In the genomic region with DNA sequence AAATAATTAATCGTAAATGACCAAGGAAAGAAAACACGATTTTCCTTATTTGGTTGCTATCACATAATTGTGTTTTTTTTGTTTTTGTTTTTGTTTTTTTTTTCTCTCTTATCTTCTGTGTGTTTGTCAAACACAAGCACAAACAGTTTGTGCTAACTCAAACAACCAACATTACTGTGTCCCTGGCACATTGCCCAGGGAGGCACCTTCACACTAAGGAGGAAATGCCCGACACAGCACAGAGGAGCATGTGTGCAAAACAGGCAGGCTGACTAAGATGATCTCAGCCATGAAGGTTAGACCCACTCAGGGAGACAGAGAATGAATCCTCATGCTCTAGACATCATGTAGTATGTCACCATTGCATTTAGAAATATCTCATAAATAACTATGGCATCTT, we compare ENCODE assay signal across 11 cellular contexts.
DNase-seq lines count a peak whose midpoint lies in the region; ATAC-seq and TF ChIP-seq lines count a peak whose summit lies in the region.
"Had no signal": no experiment of that assay in that cellular context is flagged by ENCODE, and none has a peak within 500 bp of the region (broad histone marks: within the 10 kb centered on the region; RNA-seq: fewer than 3 reads in every experiment).

No MANE protein-coding gene starts in this region.

- no peak overlapping the region for H3K27ac Mint-ChIP-seq in stimulated activated memory B cell treated with anti-CD40 and anti-IgM and Interleukin-4, amounts not matched to agents 10 μg/mL and 1 μg/mL and 100 μg/mL, for 72 hours
- H3K27ac Mint-ChIP-seq: CD14-positive monocyte had no signal

- H3K27me3 Mint-ChIP-seq in stimulated activated memory B cell treated with anti-CD40 and anti-IgM and Interleukin-4, amounts not matched to agents 10 μg/mL and 1 μg/mL and 100 μg/mL, for 72 hours = no peaks in the 10 kb centered on the region

- no peaks in the 10 kb centered on the region for H3K36me3 Mint-ChIP-seq in stimulated activated memory B cell treated with anti-CD40 and anti-IgM and Interleukin-4, amounts not matched to agents 10 μg/mL and 1 μg/mL and 100 μg/mL, for 72 hours
- H3K36me3 Mint-ChIP-seq: CD14-positive monocyte had no signal

- no peak overlapping the region for H3K27ac ChIP-seq in right cardiac atrium (ENCODE audit: low read length)
- H3K27ac ChIP-seq: skin epidermis, thoracic aorta had no signal

- DNase-seq in ACHN (peak; percentile 27), HuH-7 (ENCODE audit: low spot score) (peak; percentile 6), right cardiac atrium (peak; percentile 34 to 80 (median 57)), NOMO-1 treated with DMSO at 0.1 percent for 48 hours (lab: John Stamatoyannopoulos, UW; ENCODE audit: unreplicated experiment) (no peak)
- no peak for DNase-seq in stimulated activated CD4-positive, alpha-beta T cell treated with anti-CD3 and anti-CD28 coated beads, Interleukin-2, amount 100 ng/mL, for 24 hours

- no peaks in the 10 kb centered on the region for H3K27me3 ChIP-seq in right cardiac atrium (ENCODE audit: control insufficient read depth, insufficient read depth)

- peak; percentile 43; the same call in 1 of the 3 replicates for ATAC-seq in SK-N-SH treated with all-trans-retinoic acid at 6 μM for 48 hours
- ATAC-seq in right cardiac atrium = peak; percentile 78 to 86
- no peak for ATAC-seq in HG03097 (IDR thresholded peaks at IDR 0.05; ENCODE audit: low FRiP score, unreplicated experiment)
- ATAC-seq in stimulated activated memory B cell treated with anti-CD40 and anti-IgM and Interleukin-4, amounts not matched to agents 10 μg/mL and 1 μg/mL and 100 μg/mL, for 72 hours = no peak

- H3K4me1 Mint-ChIP-seq in stimulated activated memory B cell treated with anti-CD40 and anti-IgM and Interleukin-4, amounts not matched to agents 10 μg/mL and 1 μg/mL and 100 μg/mL, for 72 hours = no peaks in the 10 kb centered on the region
- H3K4me1 Mint-ChIP-seq: CD14-positive monocyte had no signal

- in situ Hi-C loops in ACHN (cut with HindIII; ENCODE audit: low pct_ligation_motif_present, low pct_unique_long_range_greater_than_20kb, low sequenced_read_pairs) = no loop called here

- H3K9me3 ChIP-seq in right cardiac atrium (ENCODE audit: control insufficient read depth, low read length) = no peaks in the 10 kb centered on the region
- H3K9me3 ChIP-seq: thoracic aorta had no signal

- H3K9me3 Mint-ChIP-seq in stimulated activated memory B cell treated with anti-CD40 and anti-IgM and Interleukin-4, amounts not matched to agents 10 μg/mL and 1 μg/mL and 100 μg/mL, for 72 hours = no peaks in the 10 kb centered on the region
- H3K9me3 Mint-ChIP-seq: CD14-positive monocyte had no signal

- no peak overlapping the region for H3K4me3 ChIP-seq in right cardiac atrium (ENCODE audit: low read length)
- H3K4me3 ChIP-seq: skin epidermis, thoracic aorta had no signal

- H3K4me3 Mint-ChIP-seq in stimulated activated memory B cell treated with anti-CD40 and anti-IgM and Interleukin-4, amounts not matched to agents 10 μg/mL and 1 μg/mL and 100 μg/mL, for 72 hours = no peak overlapping the region
- H3K4me3 Mint-ChIP-seq: CD14-positive monocyte had no signal

- H3K4me1 ChIP-seq in right cardiac atrium (ENCODE audit: control insufficient read depth, insufficient read depth, low read length) = peaks cover 2% of the 10 kb centered on the region

- 75% methylated on average over 3 of the region's 3 CpGs for WGBS in right cardiac atrium

- intact Hi-C loops in right cardiac atrium (cut with DNase I) = no loop called here

TF ChIP-seq in SK-N-SH treated with all-trans-retinoic acid at 6 μM for 48 hours, 23 proteins besides CTCF, POLR2A, EP300 and RAD21:
- TF ChIP-seq, protein P1, sequence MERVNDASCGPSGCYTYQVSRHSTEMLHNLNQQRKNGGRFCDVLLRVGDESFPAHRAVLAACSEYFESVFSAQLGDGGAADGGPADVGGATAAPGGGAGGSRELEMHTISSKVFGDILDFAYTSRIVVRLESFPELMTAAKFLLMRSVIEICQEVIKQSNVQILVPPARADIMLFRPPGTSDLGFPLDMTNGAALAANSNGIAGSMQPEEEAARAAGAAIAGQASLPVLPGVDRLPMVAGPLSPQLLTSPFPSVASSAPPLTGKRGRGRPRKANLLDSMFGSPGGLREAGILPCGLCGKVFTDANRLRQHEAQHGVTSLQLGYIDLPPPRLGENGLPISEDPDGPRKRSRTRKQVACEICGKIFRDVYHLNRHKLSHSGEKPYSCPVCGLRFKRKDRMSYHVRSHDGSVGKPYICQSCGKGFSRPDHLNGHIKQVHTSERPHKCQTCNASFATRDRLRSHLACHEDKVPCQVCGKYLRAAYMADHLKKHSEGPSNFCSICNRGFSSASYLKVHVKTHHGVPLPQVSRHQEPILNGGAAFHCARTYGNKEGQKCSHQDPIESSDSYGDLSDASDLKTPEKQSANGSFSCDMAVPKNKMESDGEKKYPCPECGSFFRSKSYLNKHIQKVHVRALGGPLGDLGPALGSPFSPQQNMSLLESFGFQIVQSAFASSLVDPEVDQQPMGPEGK (CRISPR knock-in tag; IDR thresholded peaks at IDR 0.05; ENCODE audit: borderline replicate concordance) = no peak
- TF ChIP-seq, protein P2, sequence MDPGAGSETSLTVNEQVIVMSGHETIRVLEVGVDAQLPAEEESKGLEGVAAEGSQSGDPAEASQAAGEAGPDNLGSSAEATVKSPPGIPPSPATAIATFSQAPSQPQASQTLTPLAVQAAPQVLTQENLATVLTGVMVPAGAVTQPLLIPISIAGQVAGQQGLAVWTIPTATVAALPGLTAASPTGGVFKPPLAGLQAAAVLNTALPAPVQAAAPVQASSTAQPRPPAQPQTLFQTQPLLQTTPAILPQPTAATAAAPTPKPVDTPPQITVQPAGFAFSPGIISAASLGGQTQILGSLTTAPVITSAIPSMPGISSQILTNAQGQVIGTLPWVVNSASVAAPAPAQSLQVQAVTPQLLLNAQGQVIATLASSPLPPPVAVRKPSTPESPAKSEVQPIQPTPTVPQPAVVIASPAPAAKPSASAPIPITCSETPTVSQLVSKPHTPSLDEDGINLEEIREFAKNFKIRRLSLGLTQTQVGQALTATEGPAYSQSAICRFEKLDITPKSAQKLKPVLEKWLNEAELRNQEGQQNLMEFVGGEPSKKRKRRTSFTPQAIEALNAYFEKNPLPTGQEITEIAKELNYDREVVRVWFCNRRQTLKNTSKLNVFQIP (CRISPR knock-in tag; IDR thresholded peaks at IDR 0.05; ENCODE audit: borderline replicate concordance, low read depth) = no peak
- TF ChIP-seq ARNTL (CRISPR knock-in tag; IDR thresholded peaks at IDR 0.05; ENCODE audit: borderline replicate concordance, low read depth) = no peak
- TF ChIP-seq, protein P3, sequence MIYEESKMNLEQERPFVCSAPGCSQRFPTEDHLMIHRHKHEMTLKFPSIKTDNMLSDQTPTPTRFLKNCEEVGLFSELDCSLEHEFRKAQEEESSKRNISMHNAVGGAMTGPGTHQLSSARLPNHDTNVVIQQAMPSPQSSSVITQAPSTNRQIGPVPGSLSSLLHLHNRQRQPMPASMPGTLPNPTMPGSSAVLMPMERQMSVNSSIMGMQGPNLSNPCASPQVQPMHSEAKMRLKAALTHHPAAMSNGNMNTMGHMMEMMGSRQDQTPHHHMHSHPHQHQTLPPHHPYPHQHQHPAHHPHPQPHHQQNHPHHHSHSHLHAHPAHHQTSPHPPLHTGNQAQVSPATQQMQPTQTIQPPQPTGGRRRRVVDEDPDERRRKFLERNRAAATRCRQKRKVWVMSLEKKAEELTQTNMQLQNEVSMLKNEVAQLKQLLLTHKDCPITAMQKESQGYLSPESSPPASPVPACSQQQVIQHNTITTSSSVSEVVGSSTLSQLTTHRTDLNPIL (CRISPR knock-in tag; IDR thresholded peaks at IDR 0.05; ENCODE audit: low read depth) = no peak

Comparison
In these comparisons a context has a peak if more than half of its experiments do, and no peak if none do; other contexts are left out.
1. DNase-seq: peak in ACHN (single experiment), HuH-7 (single experiment) and right cardiac atrium (3 of 3); none in NOMO-1 treated with DMSO at 0.1 percent for 48 hours (single experiment) and stimulated activated CD4-positive, alpha-beta T cell treated with anti-CD3 and anti-CD28 coated beads, Interleukin-2, amount 100 ng/mL, for 24 hours (0 of 2).
2. ATAC-seq: peak in SK-N-SH treated with all-trans-retinoic acid at 6 μM for 48 hours (single experiment) and right cardiac atrium (2 of 2); none in HG03097 (single experiment) and stimulated activated memory B cell treated with anti-CD40 and anti-IgM and Interleukin-4, amounts not matched to agents 10 μg/mL and 1 μg/mL and 100 μg/mL, for 72 hours (single experiment).